33 cellular contexts compared by ENCODE assay signal in genomic region chr12:39314547-39314946, GRCh38.
"Had no signal": no experiment of that assay in that cellular context is flagged by ENCODE, and none has a peak within 500 bp of the region (broad histone marks: within the 10 kb centered on the region; RNA-seq: fewer than 3 reads in every experiment).

No MANE protein-coding gene starts in this region.

- H2AFZ ChIP-seq: parathyroid adenoma had no signal

- H3K4me3 Mint-ChIP-seq: naive thymus-derived CD8-positive, alpha-beta T cell; natural killer cell treated with Interleukin-12 subunit alpha and Interleukin-12 subunit beta and Interleukin-15 and Interleukin-18, amount 100 ng/mL, for 72 hours; nephron progenitor cell; neural crest cell; stimulated activated memory B cell treated with anti-CD40 and anti-IgM and Interleukin-4, amounts not matched to agents 10 μg/mL and 1 μg/mL and 100 μg/mL, for 72 hours; stimulated activated naive CD8-positive, alpha-beta T cell treated with anti-CD3 and anti-CD28 coated beads, Interleukin-15, amount 100 ng/mL, for 72 hours; type B pancreatic cell had no signal

- H3K4me1 Mint-ChIP-seq: naive thymus-derived CD8-positive, alpha-beta T cell; nephron progenitor cell; neural crest cell; stimulated activated memory B cell treated with anti-CD40 and anti-IgM and Interleukin-4, amounts not matched to agents 10 μg/mL and 1 μg/mL and 100 μg/mL, for 72 hours; stimulated activated naive CD8-positive, alpha-beta T cell treated with anti-CD3 and anti-CD28 coated beads, Interleukin-15, amount 100 ng/mL, for 72 hours had no signal

- H3K36me3 ChIP-seq: neutrophil, sigmoid colon, spleen, transverse colon, upper lobe of right lung, uterus had no signal

- DNase-seq: naive thymus-derived CD8-positive, alpha-beta T cell; nephron progenitor cell; nucleus accumbens; posterior cingulate gyrus; psoas muscle; right cardiac atrium; right lobe of liver; sigmoid colon; spleen; stimulated activated CD4-positive, alpha-beta T cell treated with anti-CD3 and anti-CD28 coated beads, Interleukin-12 subunit alpha, Interleukin-12 subunit beta, amount 100 ng/mL, for 4 hours; stimulated activated CD4-positive, alpha-beta T cell treated with anti-CD3 and anti-CD28 coated beads, Interleukin-1b, Interleukin-23, amount 100 ng/mL, for 48 hours; stimulated activated CD4-positive, alpha-beta T cell treated with anti-CD3 and anti-CD28 coated beads, Interleukin-4, amount 100 ng/mL, for 1 hour; stimulated activated CD4-positive, alpha-beta T cell treated with anti-CD3 and anti-CD28 coated beads, Interleukin-4, amount 100 ng/mL, for 4 hours; stimulated activated CD8-positive, alpha-beta memory T cell treated with anti-CD3 and anti-CD28 coated beads, Interleukin-4, amount 100 ng/mL, for 48 hours; stimulated activated naive CD4-positive, alpha-beta T cell; stimulated activated naive CD8-positive, alpha-beta T cell treated with anti-CD3 and anti-CD28 coated beads, Interleukin-15, amount 100 ng/mL, for 72 hours; stimulated activated naive CD8-positive, alpha-beta T cell treated with anti-CD3 and anti-CD28 coated beads, Interleukin-15, Interleukin-2, amounts not matched to agents 100 U/mL and 50 U/mL, for 24 hours; substantia nigra; testis; tibial artery; transverse colon; upper lobe of right lung; uterus had no signal

- H3K4me3 ChIP-seq: psoas muscle, right lobe of liver, sigmoid colon, skin epidermis, smooth muscle cell, spleen, suprapubic skin, testis, tibial artery, transverse colon, upper lobe of right lung, uterus had no signal

- H3K9me3 ChIP-seq: neutrophil, psoas muscle, right lobe of liver, sigmoid colon, spleen, suprapubic skin, testis, tibial artery, transverse colon, upper lobe of right lung, uterus had no signal

- H3K4me1 ChIP-seq: parathyroid adenoma, psoas muscle, right lobe of liver, sigmoid colon, spleen, suprapubic skin, testis, tibial artery, upper lobe of right lung, uterus had no signal

- H3K9me3 Mint-ChIP-seq: naive thymus-derived CD8-positive, alpha-beta T cell; natural killer cell treated with Interleukin-12 subunit alpha and Interleukin-12 subunit beta and Interleukin-15 and Interleukin-18, amount 100 ng/mL, for 72 hours; nephron progenitor cell; neural crest cell; stimulated activated memory B cell treated with anti-CD40 and anti-IgM and Interleukin-4, amounts not matched to agents 10 μg/mL and 1 μg/mL and 100 μg/mL, for 72 hours; stimulated activated naive CD8-positive, alpha-beta T cell treated with anti-CD3 and anti-CD28 coated beads, Interleukin-15, amount 100 ng/mL, for 72 hours; type B pancreatic cell had no signal

- H3K4me2 ChIP-seq: smooth muscle cell had no signal

- H3K79me2 ChIP-seq: parathyroid adenoma had no signal

- ATAC-seq: naive thymus-derived CD8-positive, alpha-beta T cell; natural killer cell treated with Interleukin-12 subunit alpha and Interleukin-12 subunit beta and Interleukin-15 and Interleukin-18, amount 100 ng/mL, for 72 hours; psoas muscle; right cardiac atrium; right lobe of liver; stimulated activated memory B cell treated with anti-CD40 and anti-IgM and Interleukin-4, amounts not matched to agents 10 μg/mL and 1 μg/mL and 100 μg/mL, for 72 hours; stimulated activated naive CD8-positive, alpha-beta T cell treated with anti-CD3 and anti-CD28 coated beads, Interleukin-15, amount 100 ng/mL, for 72 hours; stimulated activated naive CD8-positive, alpha-beta T cell treated with anti-CD3 and anti-CD28 coated beads, Interleukin-15, Interleukin-2, amounts not matched to agents 100 U/mL and 50 U/mL, for 24 hours; upper lobe of right lung had no signal

- H3K9ac ChIP-seq: parathyroid adenoma had no signal

- H3K27me3 Mint-ChIP-seq: naive thymus-derived CD8-positive, alpha-beta T cell; natural killer cell treated with Interleukin-12 subunit alpha and Interleukin-12 subunit beta and Interleukin-15 and Interleukin-18, amount 100 ng/mL, for 72 hours; progenitor cell of endocrine pancreas; stimulated activated memory B cell treated with anti-CD40 and anti-IgM and Interleukin-4, amounts not matched to agents 10 μg/mL and 1 μg/mL and 100 μg/mL, for 72 hours; stimulated activated naive CD8-positive, alpha-beta T cell treated with anti-CD3 and anti-CD28 coated beads, Interleukin-15, amount 100 ng/mL, for 72 hours; type B pancreatic cell had no signal

- H3K27me3 ChIP-seq: neutrophil, right lobe of liver, sigmoid colon, spleen, suprapubic skin, testis, tibial artery, transverse colon, upper lobe of right lung, uterus had no signal

- H3K27ac ChIP-seq: neutrophil, parathyroid adenoma, psoas muscle, right lobe of liver, sigmoid colon, skin epidermis, spleen, suprapubic skin, testis, tibial artery, transverse colon, upper lobe of right lung, uterus had no signal

- H3K27ac Mint-ChIP-seq: naive thymus-derived CD8-positive, alpha-beta T cell; natural killer cell treated with Interleukin-12 subunit alpha and Interleukin-12 subunit beta and Interleukin-15 and Interleukin-18, amount 100 ng/mL, for 72 hours; nephron progenitor cell; progenitor cell of endocrine pancreas; stimulated activated memory B cell treated with anti-CD40 and anti-IgM and Interleukin-4, amounts not matched to agents 10 μg/mL and 1 μg/mL and 100 μg/mL, for 72 hours; stimulated activated naive CD8-positive, alpha-beta T cell treated with anti-CD3 and anti-CD28 coated beads, Interleukin-15, amount 100 ng/mL, for 72 hours; type B pancreatic cell had no signal
